2 cellular contexts compared by ENCODE assay signal in genomic region chr22:41770715-41771452, GRCh38.
TF ChIP-seq lines count a peak whose summit lies in the region.

No MANE protein-coding gene starts in this region.

TF ChIP-seq in HEK293, 187 proteins besides CTCF, POLR2A, EP300 and RAD21:
- TF ChIP-seq ATF2 (tag by site-specific recombination; IDR thresholded peaks at IDR 0.05; ENCODE audit: low read depth) (0 out of 2 replicates have a peak, but pooled peaks have one; percentile 40), ZNF175 (tag by site-specific recombination; IDR thresholded peaks at IDR 0.05) (no peak)

TF ChIP-seq in K562, 482 proteins besides CTCF, POLR2A, EP300 and RAD21:
- TF ChIP-seq REST (CRISPR knock-in tag; IDR thresholded peaks at IDR 0.05; ENCODE audit: low read depth) (no peak), MAFG (tag; conservative IDR thresholded peaks at IDR 0.05) (peak; percentile 28; the same call in 1 of the 2 replicates), L3MBTL2 (IDR thresholded peaks at IDR 0.05) (no peak), MAFF (IDR thresholded peaks at IDR 0.05; ENCODE audit: low read length) (peak; percentile 39), MAFK (IDR thresholded peaks at IDR 0.05; ENCODE audit: low read length) (0 out of 2 replicates have a peak, but pooled peaks have one; percentile 27), KHSRP (IDR thresholded peaks at IDR 0.05) (no peak), JUN (IDR thresholded peaks at IDR 0.05; ENCODE audit: borderline replicate concordance, low read depth, low read length) (no peak), JUN (CRISPR knock-in tag; IDR thresholded peaks at IDR 0.05; ENCODE audit: borderline replicate concordance) (no peak), ILK (tag; IDR thresholded peaks at IDR 0.05; ENCODE audit: borderline replicate concordance, low read depth) (no peak), ZNF134 (CRISPR knock-in tag; conservative IDR thresholded peaks at IDR 0.05) (no peak), ZBTB43 (CRISPR knock-in tag; IDR thresholded peaks at IDR 0.05) (no peak), ZNF133 (CRISPR knock-in tag; IDR thresholded peaks at IDR 0.05) (no peak), GMEB1 (CRISPR knock-in tag; IDR thresholded peaks at IDR 0.05) (no peak), CBFA2T2 (conservative IDR thresholded peaks at IDR 0.05) (no peak), ZNF444 (CRISPR knock-in tag; IDR thresholded peaks at IDR 0.05) (no peak), ZNF551 (CRISPR knock-in tag; IDR thresholded peaks at IDR 0.05) (no peak), SMC3 (conservative IDR thresholded peaks at IDR 0.05; ENCODE audit: insufficient read depth, low read depth, low read length) (no peak), NR2F6 (CRISPR knock-in tag; IDR thresholded peaks at IDR 0.05) (no peak), KDM5B (IDR thresholded peaks at IDR 0.05; ENCODE audit: insufficient replicate concordance, low read depth, low read length) (no peak), U2AF1 (optimal IDR thresholded peaks at IDR 0.05; ENCODE audit: low read depth, low read length) (no peak), ZNF316 (IDR thresholded peaks at IDR 0.05) (peak; percentile 66; the same call in 1 of the 2 replicates), MCM5 (IDR thresholded peaks at IDR 0.05; ENCODE audit: low read depth) (no peak), FOXP1 (CRISPR knock-in tag; IDR thresholded peaks at IDR 0.05) (no peak), C11orf30 (IDR thresholded peaks at IDR 0.05; ENCODE audit: low read depth) (peak; percentile 68; the same call in 1 of the 2 replicates), ZKSCAN1 (IDR thresholded peaks at IDR 0.05; ENCODE audit: low read depth, low read length) (no peak), COPS2 (conservative IDR thresholded peaks at IDR 0.05) (no peak), SREBF1 (IDR thresholded peaks at IDR 0.05; ENCODE audit: borderline replicate concordance, low read depth, low read length) (no peak), POLR2AphosphoS5 (IDR thresholded peaks at IDR 0.05; ENCODE audit: control insufficient read depth, insufficient read depth, low read depth, low read length) (no peak), YBX1 (IDR thresholded peaks at IDR 0.05) (no peak), RCOR1 (IDR thresholded peaks at IDR 0.05; ENCODE audit: borderline replicate concordance in 1 of 2, low read depth in 2 of 2, low read length in 2 of 2) (no peak)
